In the genomic region with DNA sequence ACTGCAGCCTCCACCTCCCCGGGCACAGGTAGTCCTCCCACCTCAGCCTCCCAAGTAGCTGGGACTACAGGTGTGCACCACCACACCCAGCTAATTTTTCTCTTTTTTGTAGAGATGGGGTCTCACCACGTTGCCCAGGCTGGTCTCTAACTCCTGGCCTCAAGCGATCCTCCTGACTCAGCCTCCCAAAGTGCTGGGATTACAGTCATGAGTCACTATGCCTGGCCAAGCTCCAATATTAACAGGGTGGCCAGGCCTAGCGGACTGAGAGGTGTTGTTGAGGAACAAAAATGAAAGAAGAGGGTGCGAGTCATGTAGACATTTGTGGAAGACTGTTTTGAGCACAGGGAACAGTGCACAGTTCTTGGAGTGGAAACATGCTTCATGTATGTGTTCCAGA, we compare ENCODE assay signal across 1 cellular context.
TF ChIP-seq lines count a peak whose summit lies in the region.

No MANE protein-coding gene starts in this region.

TF ChIP-seq in HepG2, 621 proteins besides CTCF, POLR2A, EP300 and RAD21:
- TF ChIP-seq ZNF770 (CRISPR knock-in tag; IDR thresholded peaks at IDR 0.05) (peak; percentile 91), FOSL2 (CRISPR knock-in tag; IDR thresholded peaks at IDR 0.05) (peak; percentile 60), ZBTB33 (CRISPR knock-in tag; IDR thresholded peaks at IDR 0.05) (peak; percentile 56; the same call in 1 of the 2 replicates)
